Comparison of ENCODE assay signal across 15 cellular contexts in the genomic region with DNA sequence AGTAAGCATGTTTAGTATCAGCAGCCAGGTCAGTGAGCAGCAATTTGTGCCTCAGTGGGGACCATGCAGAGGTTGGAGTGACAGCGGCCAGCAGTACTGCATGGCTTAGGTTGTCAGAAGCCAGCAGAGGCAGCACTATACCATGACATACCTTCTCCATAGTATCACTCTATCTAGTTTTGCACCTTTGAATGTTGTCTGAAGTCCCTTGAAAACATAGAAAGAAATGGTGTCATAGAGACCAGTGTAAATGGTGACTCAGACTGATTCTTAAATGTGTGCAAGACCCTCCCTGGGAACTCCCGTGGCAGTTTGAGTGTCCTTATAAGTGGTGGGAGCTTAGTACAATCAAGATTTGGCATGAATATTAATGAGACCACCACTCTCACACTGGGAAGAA.
DNase-seq lines count a peak whose midpoint lies in the region; ATAC-seq and TF ChIP-seq lines count a peak whose summit lies in the region.
"Had no signal": no experiment of that assay in that cellular context is flagged by ENCODE, and none has a peak within 500 bp of the region (broad histone marks: within the 10 kb centered on the region; RNA-seq: fewer than 3 reads in every experiment).

No MANE protein-coding gene starts in this region.

- intact Hi-C loops in activated naive CD4-positive, alpha-beta T cell treated with anti-CD3 and anti-CD28 coated beads for 36 hours (cut with micrococcal nuclease), result no loop called here

- CTCF ChIA-PET in activated naive CD4-positive, alpha-beta T cell treated with anti-CD3 and anti-CD28 coated beads for 36 hours (lab: Charles Lee), result interaction anchor here (0.6 kb wide), 1 partner anchor 743 kb away, joined by 3 read pairs; no protein-coding TSS in a partner anchor

- H3K4me3 Mint-ChIP-seq in activated naive CD4-positive, alpha-beta T cell treated with anti-CD3 and anti-CD28 coated beads for 36 hours, result no peak overlapping the region
- H3K4me3 Mint-ChIP-seq in GM23338, result no peak overlapping the region
- H3K4me3 Mint-ChIP-seq in neural progenitor cell, result no peak overlapping the region
- H3K4me3 Mint-ChIP-seq: B cell; CD8-positive, alpha-beta T cell; H9; IgD-negative memory B cell had no signal

- H3K4me2 ChIP-seq in GM23338, result no peak overlapping the region
- no peak overlapping the region for H3K4me2 ChIP-seq in neural progenitor cell
- H3K4me2 ChIP-seq: BLaER1 treated with 17β-estradiol and CSF1 and Interleukin-3, amounts not matched to agents 10 nM and 100 nM had no signal

- H3K36me3 ChIP-seq in GM23338 (ENCODE audit: insufficient read depth), result no peaks in the 10 kb centered on the region
- no peaks in the 10 kb centered on the region for H3K36me3 ChIP-seq in neural progenitor cell
- H3K36me3 ChIP-seq: BLaER1 treated with 17β-estradiol and CSF1 and Interleukin-3, amounts not matched to agents 10 nM and 100 nM had no signal

- H3K27ac Mint-ChIP-seq in activated naive CD4-positive, alpha-beta T cell treated with anti-CD3 and anti-CD28 coated beads, Interleukin-2, amount 50 U/mL, for 72 hours, result no peak overlapping the region
- H3K27ac Mint-ChIP-seq in activated naive CD4-positive, alpha-beta T cell treated with anti-CD3 and anti-CD28 coated beads for 36 hours, result no peak overlapping the region
- H3K27ac Mint-ChIP-seq in GM23338 (no peak overlapping the region), neural progenitor cell (no peak overlapping the region)
- H3K27ac Mint-ChIP-seq: B cell; CD8-positive, alpha-beta T cell; H9; IgD-negative memory B cell had no signal

- H2AFZ ChIP-seq in GM23338 (0 out of 2 replicates have a peak overlapping the region, but pooled peaks have one; percentile 44), neural progenitor cell (replicated peaks) (peak overlapping the region; percentile 5)

- H3K27me3 ChIP-seq in GM23338 (ENCODE audit: insufficient read depth), result no peaks in the 10 kb centered on the region
- no peaks in the 10 kb centered on the region for H3K27me3 ChIP-seq in neural progenitor cell
- H3K27me3 ChIP-seq: BLaER1 treated with 17β-estradiol and CSF1 and Interleukin-3, amounts not matched to agents 10 nM and 100 nM had no signal

- H3K36me3 Mint-ChIP-seq in activated naive CD4-positive, alpha-beta T cell treated with anti-CD3 and anti-CD28 coated beads, Interleukin-2, amount 50 U/mL, for 72 hours, result no peaks in the 10 kb centered on the region
- no peaks in the 10 kb centered on the region for H3K36me3 Mint-ChIP-seq in activated naive CD4-positive, alpha-beta T cell treated with anti-CD3 and anti-CD28 coated beads for 36 hours (ENCODE audit: low read depth)
- H3K36me3 Mint-ChIP-seq in GM23338 (ENCODE audit: low read depth) (no peaks in the 10 kb centered on the region), neural progenitor cell (no peaks in the 10 kb centered on the region)
- H3K36me3 Mint-ChIP-seq: CD8-positive, alpha-beta T cell had no signal

- no peaks in the 10 kb centered on the region for H3K4me1 Mint-ChIP-seq in activated naive CD4-positive, alpha-beta T cell treated with anti-CD3 and anti-CD28 coated beads for 36 hours (ENCODE audit: low read depth)
- H3K4me1 Mint-ChIP-seq in GM23338 (no peaks in the 10 kb centered on the region), neural progenitor cell (peaks cover 9% of the 10 kb centered on the region)
- H3K4me1 Mint-ChIP-seq: H9 had no signal

- no peak for TF ChIP-seq CTCF in GM23338 (conservative IDR thresholded peaks at IDR 0.05; ENCODE audit: low read depth in 2 of 2)
- TF ChIP-seq CTCF in neural progenitor cell (IDR thresholded peaks at IDR 0.05), result no peak

- no peak overlapping the region for H3K9ac ChIP-seq in neural progenitor cell
- H3K9ac ChIP-seq: BLaER1 treated with 17β-estradiol and CSF1 and Interleukin-3, amounts not matched to agents 10 nM and 100 nM had no signal

- H3K4me1 ChIP-seq in GM23338 (ENCODE audit: insufficient read depth) (no peaks in the 10 kb centered on the region), neural progenitor cell (no peaks in the 10 kb centered on the region)
- H3K4me1 ChIP-seq: BLaER1 treated with 17β-estradiol and CSF1 and Interleukin-3, amounts not matched to agents 10 nM and 100 nM had no signal

- no peaks in the 10 kb centered on the region for H3K9me2 ChIP-seq in GM23338 (ENCODE audit: insufficient read depth)

- H4K20me1 ChIP-seq in GM23338 (replicated peaks; ENCODE audit: insufficient read depth), result no peaks in the 10 kb centered on the region
- no peaks in the 10 kb centered on the region for H4K20me1 ChIP-seq in neural progenitor cell (ENCODE audit: low read depth)
- H4K20me1 ChIP-seq: BLaER1 treated with 17β-estradiol and CSF1 and Interleukin-3, amounts not matched to agents 10 nM and 100 nM had no signal

- no peaks in the 10 kb centered on the region for H3K9me3 ChIP-seq in neural progenitor cell (ENCODE audit: low read depth)
- H3K9me3 ChIP-seq: BLaER1 treated with 17β-estradiol and CSF1 and Interleukin-3, amounts not matched to agents 10 nM and 100 nM had no signal

- peak; percentile 24 to 43 for ATAC-seq in activated naive CD4-positive, alpha-beta T cell treated with anti-CD3 and anti-CD28 coated beads, Interleukin-2, amount 50 U/mL, for 72 hours
- ATAC-seq in GM23338, result no peak
- ATAC-seq in HG02642 (IDR thresholded peaks at IDR 0.05; ENCODE audit: poor library complexity, unreplicated experiment), result no peak
- ATAC-seq: CD8-positive, alpha-beta T cell; HepG2 had no signal

- no peak overlapping the region for H3K27ac ChIP-seq in GM23338 (ENCODE audit: low read depth)
- H3K27ac ChIP-seq in neural progenitor cell, result no peak overlapping the region
- H3K27ac ChIP-seq: BLaER1 treated with 17β-estradiol and CSF1 and Interleukin-3, amounts not matched to agents 10 nM and 100 nM had no signal

- H3K4me3 ChIP-seq in GM23338 (no peak overlapping the region), neural progenitor cell (no peak overlapping the region)
- H3K4me3 ChIP-seq: BLaER1 treated with 17β-estradiol and CSF1 and Interleukin-3, amounts not matched to agents 10 nM and 100 nM had no signal

- no peaks in the 10 kb centered on the region for H3F3A ChIP-seq in GM23338 (replicated peaks; ENCODE audit: low read depth)
- H3F3A ChIP-seq in neural progenitor cell (ENCODE audit: low read depth), result no peaks in the 10 kb centered on the region

- no peaks in the 10 kb centered on the region for H3K9me3 Mint-ChIP-seq in activated naive CD4-positive, alpha-beta T cell treated with anti-CD3 and anti-CD28 coated beads, Interleukin-2, amount 50 U/mL, for 72 hours
- H3K9me3 Mint-ChIP-seq in activated naive CD4-positive, alpha-beta T cell treated with anti-CD3 and anti-CD28 coated beads for 36 hours, result no peaks in the 10 kb centered on the region
- H3K9me3 Mint-ChIP-seq in GM23338 (no peaks in the 10 kb centered on the region), neural progenitor cell (no peaks in the 10 kb centered on the region)
- H3K9me3 Mint-ChIP-seq: CD8-positive, alpha-beta T cell; H9; IgD-negative memory B cell had no signal

- H3K79me2 ChIP-seq in GM23338 (replicated peaks; ENCODE audit: insufficient read depth) (no peaks in the 10 kb centered on the region), neural progenitor cell (ENCODE audit: low read depth) (no peaks in the 10 kb centered on the region)

- no peak for DNase-seq in activated naive CD4-positive, alpha-beta T cell treated with anti-CD3 and anti-CD28 coated beads, Interleukin-2, amount 50 U/mL, for 72 hours (ENCODE audit: low spot score in 2 of 2)
- no peak for DNase-seq in activated naive CD4-positive, alpha-beta T cell treated with anti-CD3 and anti-CD28 coated beads for 36 hours
- DNase-seq in GM23338 (ENCODE audit: low spot score) (no peak), neural progenitor cell (ENCODE audit: low spot score) (no peak), DMS53 (lab: John Stamatoyannopoulos, UW) (no peak)
- DNase-seq: Calu3; CD8-positive, alpha-beta T cell; DND-41; EL; H9 had no signal

- peaks cover 3% of the 10 kb centered on the region for H3K27me3 Mint-ChIP-seq in activated naive CD4-positive, alpha-beta T cell treated with anti-CD3 and anti-CD28 coated beads for 36 hours (ENCODE audit: low read depth)
- H3K27me3 Mint-ChIP-seq in GM23338 (ENCODE audit: insufficient read depth, low read depth, poor library complexity) (peaks cover 4% of the 10 kb centered on the region), neural progenitor cell (ENCODE audit: insufficient read depth, low read depth) (peaks cover 3% of the 10 kb centered on the region)

TF ChIP-seq in GM23338, 12 proteins besides CTCF, POLR2A, EP300 and RAD21 (continues in another document):
- TF ChIP-seq POLR2AphosphoS5 (IDR thresholded peaks at IDR 0.05; ENCODE audit: low read depth), result no peak
- no peak for TF ChIP-seq CREB1 (CRISPR knock-in tag; IDR thresholded peaks at IDR 0.05; ENCODE audit: low read depth)

Comparison
In these comparisons a context has a peak if more than half of its experiments do, and no peak if none do; other contexts are left out.
1. ATAC-seq: peak in activated naive CD4-positive, alpha-beta T cell treated with anti-CD3 and anti-CD28 coated beads, Interleukin-2, amount 50 U/mL, for 72 hours (2 of 2); none in GM23338 (single experiment) and HG02642 (single experiment).